In genomic region chr4:45453258-45453841, GRCh38 we compare ENCODE assay signal across 10 cellular contexts.
A peak's percentile ranks its signal among the peaks of the same experiment; 100 is the strongest.
DNase-seq lines count a peak whose midpoint lies in the region; TF ChIP-seq lines count a peak whose summit lies in the region.
"Had no signal": no experiment of that assay in that cellular context is flagged by ENCODE, and none has a peak within 500 bp of the region (broad histone marks: within the 10 kb centered on the region; RNA-seq: fewer than 3 reads in every experiment).

No MANE protein-coding gene starts in this region.

- no peak overlapping the region for H2AFZ ChIP-seq in H9 (ENCODE audit: low read length)
- no peak overlapping the region for H2AFZ ChIP-seq in neuronal stem cell (ENCODE audit: low read length)

- no peaks in the 10 kb centered on the region for H3K23me2 ChIP-seq in H9 (ENCODE audit: insufficient read length, low read depth, low read length, poor library complexity, severe bottlenecking)

- H2AK5ac ChIP-seq in H9 (ENCODE audit: insufficient read length, low read length), result no peak overlapping the region
- H2AK5ac ChIP-seq in neuronal stem cell (ENCODE audit: low read depth, low read length), result no peak overlapping the region

- H4K91ac ChIP-seq in H9 (ENCODE audit: insufficient read length, low read depth, low read length) (no peak overlapping the region), neuronal stem cell (ENCODE audit: low read depth, low read length, poor library complexity) (no peak overlapping the region)

- no peak overlapping the region for H3K18ac ChIP-seq in H9 (ENCODE audit: insufficient read length, low read depth, low read length)
- H3K18ac ChIP-seq in neuronal stem cell (ENCODE audit: low read length), result no peak overlapping the region

- no peak overlapping the region for H3K23ac ChIP-seq in H9 (ENCODE audit: insufficient read length, low read depth, low read length)
- H3K23ac ChIP-seq in neuronal stem cell (ENCODE audit: low read depth, low read length, poor library complexity), result no peak overlapping the region

- no peaks in the 10 kb centered on the region for H3K9me3 ChIP-seq in H9 (ENCODE audit: control insufficient read depth, low read depth, low read length)
- H3K9me3 ChIP-seq in neuronal stem cell (replicated peaks in 1 of 2; ENCODE audit: control insufficient read depth in 2 of 2, insufficient read depth in 1 of 2, low read depth in 1 of 2, low read length in 2 of 2), result no peaks in the 10 kb centered on the region
- no peaks in the 10 kb centered on the region for H3K9me3 ChIP-seq in MG63

- H3K4me3 ChIP-seq in neuronal stem cell (ENCODE audit: low read length in 2 of 2), result no peak overlapping the region
- H3K4me3 ChIP-seq in MG63, result no peak overlapping the region
- H3K4me3 ChIP-seq: skin epidermis had no signal

- no peak overlapping the region for H3K4ac ChIP-seq in H9 (ENCODE audit: low read depth, low read length)
- H3K4ac ChIP-seq in neuronal stem cell (ENCODE audit: low read length), result no peak overlapping the region

- H2BK20ac ChIP-seq in H9 (ENCODE audit: low read depth, low read length, poor library complexity, severe bottlenecking), result no peak overlapping the region

- H3K36me3 ChIP-seq in neuronal stem cell (replicated peaks in 1 of 2; ENCODE audit: control insufficient read depth in 2 of 2, insufficient read depth in 2 of 2, low read length in 2 of 2), result no peaks in the 10 kb centered on the region
- no peaks in the 10 kb centered on the region for H3K36me3 ChIP-seq in MG63

- H2BK5ac ChIP-seq in H9 (ENCODE audit: insufficient read length, low read length), result no peak overlapping the region
- no peak overlapping the region for H2BK5ac ChIP-seq in neuronal stem cell (ENCODE audit: low read length)

- H3K4me1 Mint-ChIP-seq in H9, result no peaks in the 10 kb centered on the region
- H3K4me1 Mint-ChIP-seq: activated naive CD4-positive, alpha-beta T cell treated with anti-CD3 and anti-CD28 coated beads, Interleukin-2, amount 50 U/mL, for 24 hours had no signal

- H3K27ac ChIP-seq in H9 (ENCODE audit: insufficient read length, low read depth, low read length) (no peak overlapping the region), neuronal stem cell (replicated peaks; ENCODE audit: low read length) (no peak overlapping the region)
- H3K27ac ChIP-seq: skin epidermis had no signal

- H3K4me1 ChIP-seq in H9 (ENCODE audit: insufficient read depth, low read length) (no peaks in the 10 kb centered on the region), neuronal stem cell (ENCODE audit: control insufficient read depth in 2 of 2, insufficient read depth in 1 of 2, low read depth in 1 of 2, low read length in 2 of 2) (no peaks in the 10 kb centered on the region)

- no peak overlapping the region for H3T11ph ChIP-seq in H9 (ENCODE audit: low read length)

- no peak overlapping the region for H4K5ac ChIP-seq in H9 (ENCODE audit: insufficient read length, low read depth, low read length)

- no peak overlapping the region for H3K4me3 Mint-ChIP-seq in H9
- H3K4me3 Mint-ChIP-seq: activated naive CD4-positive, alpha-beta T cell treated with anti-CD3 and anti-CD28 coated beads, Interleukin-2, amount 50 U/mL, for 24 hours had no signal

- H3K9ac ChIP-seq in H9 (ENCODE audit: extremely low read depth, insufficient read length, low read length) (no peak overlapping the region), neuronal stem cell (ENCODE audit: low read depth, low read length, poor library complexity) (no peak overlapping the region)

- no peak overlapping the region for H3K14ac ChIP-seq in H9 (ENCODE audit: insufficient read depth, low read length)
- no peak overlapping the region for H3K14ac ChIP-seq in neuronal stem cell (ENCODE audit: low read length)

- H2BK15ac ChIP-seq in H9 (ENCODE audit: low read depth, low read length) (no peak overlapping the region), neuronal stem cell (ENCODE audit: low read length) (no peak overlapping the region)

- no peak overlapping the region for H3K27ac Mint-ChIP-seq in H9
- H3K27ac Mint-ChIP-seq: activated naive CD4-positive, alpha-beta T cell treated with anti-CD3 and anti-CD28 coated beads, Interleukin-2, amount 50 U/mL, for 24 hours had no signal

- H3K79me1 ChIP-seq in H9 (ENCODE audit: insufficient read depth, low read depth, low read length, poor library complexity, severe bottlenecking) (no peaks in the 10 kb centered on the region), neuronal stem cell (ENCODE audit: low read depth, low read length) (no peaks in the 10 kb centered on the region)

- H3K27me3 ChIP-seq in H9 (ENCODE audit: insufficient read depth, low read length), result no peaks in the 10 kb centered on the region
- no peaks in the 10 kb centered on the region for H3K27me3 ChIP-seq in neuronal stem cell (ENCODE audit: control insufficient read depth in 3 of 3, insufficient read depth in 3 of 3, low read depth in 1 of 3, low read length in 3 of 3)
- H3K27me3 ChIP-seq in MG63, result no peaks in the 10 kb centered on the region

- WGBS in H9 (ENCODE audit: extremely low coverage, insufficient read length, low lambda C conversion rate), result no CpG with 5 or more reads among the region's 5 CpGs
- WGBS in neuronal stem cell (ENCODE audit: extremely low coverage in 2 of 2, insufficient read length in 2 of 2, insufficient replicate concordance in 1 of 2), 2 donors, result no CpG with 5 or more reads among the region's 5 CpGs

- peaks cover 0 to 6% (median 0%) of the 10 kb centered on the region in 3 experiments; a peak in 2 of 7 replicates for H3K36me3 Mint-ChIP-seq in H9 (ENCODE audit: insufficient read depth in 1 of 3, low read depth in 3 of 3)
- H3K36me3 Mint-ChIP-seq: activated naive CD4-positive, alpha-beta T cell treated with anti-CD3 and anti-CD28 coated beads, Interleukin-2, amount 50 U/mL, for 24 hours had no signal

- no peak overlapping the region for H2BK12ac ChIP-seq in H9 (ENCODE audit: insufficient read length, low read depth, low read length)
- H2BK12ac ChIP-seq in neuronal stem cell (ENCODE audit: low read length), result no peak overlapping the region

- no peak overlapping the region for H3K4me2 ChIP-seq in H9 (ENCODE audit: insufficient read depth, insufficient read length, low read length)
- H3K4me2 ChIP-seq in neuronal stem cell (ENCODE audit: insufficient read depth, low read length, poor library complexity, severe bottlenecking), result no peak overlapping the region

- no peak overlapping the region for H2BK120ac ChIP-seq in H9 (ENCODE audit: low read depth, low read length, poor library complexity, severe bottlenecking)
- H2BK120ac ChIP-seq in neuronal stem cell (ENCODE audit: low read depth, low read length), result no peak overlapping the region

- no peaks in the 10 kb centered on the region; the same call in 1 of the 2 replicates for H3K27me3 Mint-ChIP-seq in H9 (ENCODE audit: low read depth)
- H3K27me3 Mint-ChIP-seq: activated naive CD4-positive, alpha-beta T cell treated with anti-CD3 and anti-CD28 coated beads, Interleukin-2, amount 50 U/mL, for 24 hours had no signal

- H3K56ac ChIP-seq in H9 (ENCODE audit: insufficient read length, low read depth, low read length), result no peak overlapping the region

- H3K79me2 ChIP-seq in H9 (ENCODE audit: insufficient read depth, low read length), result no peaks in the 10 kb centered on the region

- H4K20me1 ChIP-seq in H9 (ENCODE audit: control insufficient read depth, insufficient read depth, insufficient read length), result no peaks in the 10 kb centered on the region

- H4K8ac ChIP-seq in H9 (replicated peaks; ENCODE audit: insufficient read length, low read depth, low read length) (no peak overlapping the region), neuronal stem cell (ENCODE audit: low read depth, low read length) (no peak overlapping the region)

- TF ChIP-seq CTCF in H9 (conservative IDR thresholded peaks at IDR 0.05), result peak; percentile 74

- DNase-seq in COLO829 (ENCODE audit: low spot score) (peak; percentile 8), H9 (no peak), NCI-H460 (ENCODE audit: extremely low read depth, low read depth) (peak; percentile 43), cerebellar cortex (ENCODE audit: low spot score) (peak; percentile 48), neuronal stem cell (ENCODE audit: low spot score) (peak; percentile 31), GM19240 (ENCODE audit: insufficient read length, low spot score) (no peak), MG63 (no peak), NCI-H187 treated with DMSO at 0.1 percent for 48 hours (lab: John Stamatoyannopoulos, UW) (no peak)

- H3K9me3 Mint-ChIP-seq in H9, result peaks cover 3 to 7% of the 10 kb centered on the region in 2 experiments; a peak in 4 of 5 replicates

Comparison
In these comparisons a context has a peak if more than half of its experiments do, and no peak if none do; other contexts are left out.
1. DNase-seq: peak in COLO829 (single experiment), NCI-H460 (single experiment), cerebellar cortex (single experiment) and neuronal stem cell (single experiment); none in H9 (single experiment), GM19240 (single experiment), MG63 (single experiment) and NCI-H187 treated with DMSO at 0.1 percent for 48 hours (single experiment).